9 cellular contexts compared by ENCODE assay signal in genomic region chr20:43949741-43950618, GRCh38. TPM values are rescaled to one million over a fixed set of nuclear protein-coding genes. Genes with fewer than 3 reads are reported as not detected.
A peak's percentile ranks its signal among the peaks of the same experiment; 100 is the strongest.
DNase-seq lines count a peak whose midpoint lies in the region; ATAC-seq, FAIRE-seq and TF ChIP-seq lines count a peak whose summit lies in the region.
"Had no signal": no experiment of that assay in that cellular context is flagged by ENCODE, and none has a peak within 500 bp of the region (broad histone marks: within the 10 kb centered on the region; RNA-seq: fewer than 3 reads in every experiment).

No MANE protein-coding gene starts in this region.

- H3K9me3 Mint-ChIP-seq in activated CD4-positive, alpha-beta T cell treated with anti-CD3 and anti-CD28 coated beads for 36 hours (ENCODE audit: low read depth), result no peaks in the 10 kb centered on the region

- peak overlapping the region; percentile 0 for H3K27ac Mint-ChIP-seq in activated CD4-positive, alpha-beta T cell treated with anti-CD3 and anti-CD28 coated beads for 36 hours

- peaks cover 78% of the 10 kb centered on the region for H3K4me1 Mint-ChIP-seq in activated CD4-positive, alpha-beta T cell treated with anti-CD3 and anti-CD28 coated beads for 36 hours

- H3K27me3 ChIP-seq in HL-60 (ENCODE audit: insufficient read depth, poor library complexity, severe bottlenecking), result no peaks in the 10 kb centered on the region

- DNase-seq in GM19239 (ENCODE audit: insufficient read length, low spot score), result peak; percentile 41
- peak; percentile 76 to 89 for DNase-seq in HL-60 (ENCODE audit: low read depth in 1 of 2, low spot score in 1 of 2)
- DNase-seq in activated CD4-positive, alpha-beta T cell treated with anti-CD3 and anti-CD28 coated beads for 36 hours, result peak; percentile 84
- peak; percentile 20 to 39 for DNase-seq in erythroblast (lab: John Stamatoyannopoulos, UW)
- DNase-seq in stimulated activated CD8-positive, alpha-beta memory T cell treated with anti-CD3 and anti-CD28 coated beads, Interleukin-4, amount 100 ng/mL, for 24 hours (ENCODE audit: low read depth), result peak; percentile 51
- DNase-seq in NCI-H2029 treated with DMSO at 0.1 percent for 48 hours (lab: John Stamatoyannopoulos, UW), result no peak
- no peak for DNase-seq in glomerular visceral epithelial cell (ENCODE audit: extremely low spot score)

- CTCF ChIA-PET in activated CD4-positive, alpha-beta T cell treated with anti-CD3 and anti-CD28 coated beads for 36 hours (lab: Charles Lee), result interaction anchor here (0.5 to 1.0 kb wide), 2 partner anchors 11 to 25 kb away, joined by 3 to 4 read pairs; no protein-coding TSS in a partner anchor

- H3K27me3 Mint-ChIP-seq in activated CD4-positive, alpha-beta T cell treated with anti-CD3 and anti-CD28 coated beads for 36 hours, result peaks cover 24% of the 10 kb centered on the region

- POLR2A ChIA-PET in activated CD4-positive, alpha-beta T cell treated with anti-CD3 and anti-CD28 coated beads for 36 hours (lab: Charles Lee), result no interaction called here

- TF ChIP-seq CTCF in HL-60 (IDR thresholded peaks at IDR 0.05; ENCODE audit: insufficient read depth, low read length), result no peak

- ATAC-seq in activated CD4-positive, alpha-beta T cell treated with anti-CD3 and anti-CD28 coated beads for 36 hours, result peak; percentile 79
- no peak for ATAC-seq in HG02973 (IDR thresholded peaks at IDR 0.05; ENCODE audit: unreplicated experiment)

- H3K4me3 Mint-ChIP-seq in activated CD4-positive, alpha-beta T cell treated with anti-CD3 and anti-CD28 coated beads for 36 hours, result no peak overlapping the region

- 0 out of 2 replicates have a peak overlapping the region, but pooled peaks have one; percentile 3 for H3K27ac ChIP-seq in HL-60 (replicated peaks)

- peak; percentile 96 for FAIRE-seq in GM19239 (lab: Jason Lieb, UNC)
- FAIRE-seq: islet of Langerhans had no signal

- no peak for TF ChIP-seq POLR2A in erythroblast (IDR thresholded peaks at IDR 0.05; ENCODE audit: low read length)

- intact Hi-C loops in activated CD4-positive, alpha-beta T cell treated with anti-CD3 and anti-CD28 coated beads for 36 hours (cut with DNase I, micrococcal nuclease), result loop anchor here in 1 of 2 experiments (10.0 kb wide), 2 partner anchors 255 to 545 kb away; no protein-coding TSS in a partner anchor

- H3K36me3 Mint-ChIP-seq in activated CD4-positive, alpha-beta T cell treated with anti-CD3 and anti-CD28 coated beads for 36 hours (ENCODE audit: low read depth), result no peaks in the 10 kb centered on the region

- H3K4me3 ChIP-seq in HL-60 (replicated peaks; ENCODE audit: insufficient read depth, low read length), result no peak overlapping the region

RNA-seq across cellular contexts. Expression of gene TOX2, which starts 35.3 kb away (rescaled TPM):
- total RNA-seq in activated CD4-positive, alpha-beta T cell treated with anti-CD3 and anti-CD28 coated beads for 36 hours, result 1 to 10 TPM; 1.6 to 3.0 TPM

Comparison
In these comparisons a context has a peak if more than half of its experiments do, and no peak if none do; other contexts are left out.
1. DNase-seq: peak in GM19239 (single experiment), HL-60 (2 of 2), activated CD4-positive, alpha-beta T cell treated with anti-CD3 and anti-CD28 coated beads for 36 hours (single experiment), erythroblast (2 of 2) and stimulated activated CD8-positive, alpha-beta memory T cell treated with anti-CD3 and anti-CD28 coated beads, Interleukin-4, amount 100 ng/mL, for 24 hours (single experiment); none in NCI-H2029 treated with DMSO at 0.1 percent for 48 hours (single experiment) and glomerular visceral epithelial cell (single experiment).